7 cellular contexts compared by ENCODE assay signal in the genomic region with DNA sequence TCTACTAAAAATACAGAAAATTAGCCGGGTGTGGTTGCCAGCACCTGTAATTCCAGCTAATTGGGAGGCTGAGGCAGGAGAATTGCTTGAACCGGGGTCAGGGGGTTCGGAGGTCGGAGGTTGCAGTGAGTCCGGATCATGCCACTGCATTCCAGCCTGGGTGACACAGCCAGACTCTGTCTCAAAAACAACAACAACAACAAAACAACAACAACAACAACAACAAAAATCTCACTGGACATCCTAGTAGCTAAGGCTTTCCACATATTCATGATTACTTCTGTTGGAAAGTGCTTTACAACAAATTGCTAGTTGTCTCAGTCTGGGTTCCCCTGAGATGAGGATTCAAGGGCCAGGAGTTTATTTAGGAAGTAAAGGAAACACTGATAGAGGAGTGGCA. TPM values are rescaled to one million over a fixed set of nuclear protein-coding genes. Genes with fewer than 3 reads are reported as not detected.
"Had no signal": no experiment of that assay in that cellular context is flagged by ENCODE, and none has a peak within 500 bp of the region (broad histone marks: within the 10 kb centered on the region; RNA-seq: fewer than 3 reads in every experiment).

No MANE protein-coding gene starts in this region.

- ATAC-seq: K562 had no signal

- DNase-seq: IMR-90, KBM-7 had no signal

- H3K27ac Mint-ChIP-seq: IgD-negative memory B cell had no signal

- H3K4me3 ChIP-seq: K562 had no signal

- H3K4me3 Mint-ChIP-seq: IgD-negative memory B cell had no signal

- H3K27ac ChIP-seq: HL-60 had no signal

- H3K4me1 Mint-ChIP-seq: IgD-negative memory B cell had no signal

- FAIRE-seq: HTR-8/SVneo, K562 had no signal

RNA-seq across cellular contexts. Expression of gene MROH2A, which starts 4.3 kb away (rescaled TPM):
- total RNA-seq: HT1080, IMR-90, K562 had no signal
- polyA plus RNA-seq: IgD-negative memory B cell, IMR-90 had no signal

RNA-seq across cellular contexts. Expression of gene UGT1A1, which starts 13.8 kb away (rescaled TPM):
- total RNA-seq: HT1080, IMR-90, K562 had no signal
- polyA plus RNA-seq: IgD-negative memory B cell, IMR-90, K562 had no signal

RNA-seq across cellular contexts. Expression of gene UGT1A3, which starts 45.0 kb away (rescaled TPM):
- total RNA-seq: HT1080, IMR-90, K562 had no signal
- polyA plus RNA-seq: IgD-negative memory B cell, IMR-90, K562 had no signal

RNA-seq across cellular contexts. Expression of gene UGT1A4, which starts 55.3 kb away (rescaled TPM):
- total RNA-seq: HT1080, IMR-90, K562 had no signal
- polyA plus RNA-seq: IgD-negative memory B cell, IMR-90, K562 had no signal
